Comparison of ENCODE assay signal across 21 cellular contexts in genomic region chr2:56224316-56224715, GRCh38. TPM values are rescaled to one million over a fixed set of nuclear protein-coding genes. Genes with fewer than 3 reads are reported as not detected.
DNase-seq lines count a peak whose midpoint lies in the region; ATAC-seq and TF ChIP-seq lines count a peak whose summit lies in the region.
"Had no signal": no experiment of that assay in that cellular context is flagged by ENCODE, and none has a peak within 500 bp of the region (broad histone marks: within the 10 kb centered on the region; RNA-seq: fewer than 3 reads in every experiment).

No MANE protein-coding gene starts in this region.

- 57% methylated on average over 1 of the region's 1 CpG for WGBS in SK-N-SH (ENCODE audit: low lambda C conversion rate)

- no peak for TF ChIP-seq CTCF in SK-N-SH (IDR thresholded peaks at IDR 0.05)

- H3F3A ChIP-seq in SK-N-SH (replicated peaks; ENCODE audit: insufficient read depth): peaks cover 51% of the 10 kb centered on the region

- no peak overlapping the region for H2AFZ ChIP-seq in SK-N-SH (ENCODE audit: low read depth)
- H2AFZ ChIP-seq: GM23248, PC-9 had no signal

- H3K9ac ChIP-seq in SK-N-SH (no peak overlapping the region), skeletal muscle satellite cell (ENCODE audit: low read depth, low read length) (no peak overlapping the region)
- H3K9ac ChIP-seq: GM23248 had no signal

- peaks cover 81% of the 10 kb centered on the region for H4K20me1 ChIP-seq in SK-N-SH (ENCODE audit: insufficient read depth)

- H3K4me2 ChIP-seq in SK-N-SH: peak overlapping the region; percentile 48
- peak overlapping the region; percentile 61 for H3K4me2 ChIP-seq in skeletal muscle satellite cell (ENCODE audit: low read length)
- H3K4me2 ChIP-seq: PC-9 had no signal

- CTCF ChIA-PET in SK-N-SH (lab: Yijun Ruan, JAX): no interaction called here

- ATAC-seq in SK-N-SH treated with all-trans-retinoic acid at 6 μM for 48 hours (no peak; the same call in 2 of the 3 replicates), GM21723 (IDR thresholded peaks at IDR 0.05; ENCODE audit: unreplicated experiment) (no peak)
- ATAC-seq: GM12878 had no signal

- TF ChIP-seq RAD21 in SK-N-SH (IDR thresholded peaks at IDR 0.05; ENCODE audit: low read length): no peak

- H3K9me2 ChIP-seq in SK-N-SH: no peaks in the 10 kb centered on the region

- TF ChIP-seq EP300 in SK-N-SH (IDR thresholded peaks at IDR 0.05; ENCODE audit: borderline replicate concordance in 1 of 2, low read depth in 1 of 2, low read length in 1 of 2): no peak

- peak overlapping the region in 1 of 2 experiments; percentile 61; a peak in 2 of 4 replicates for H3K27ac ChIP-seq in SK-N-SH (ENCODE audit: low read depth in 2 of 2, low read length in 1 of 2)
- H3K27ac ChIP-seq: GM23248, PC-9, RWPE1 had no signal

- H3K36me3 ChIP-seq in SK-N-SH (replicated peaks in 1 of 2; ENCODE audit: control insufficient read depth in 1 of 2, insufficient read depth in 2 of 2, low read length in 1 of 2) (peaks cover 2 to 29% of the 10 kb centered on the region in 2 experiments), skeletal muscle satellite cell (ENCODE audit: insufficient read depth, low read length) (peaks cover 4% of the 10 kb centered on the region)
- H3K36me3 ChIP-seq: HAP-1 had no signal

- H3K79me2 ChIP-seq in SK-N-SH (ENCODE audit: insufficient read depth): peaks cover 100% of the 10 kb centered on the region

- DNase-seq in SK-N-SH (no peak), HS-5 (ENCODE audit: low read depth) (peak; percentile 61), fibroblast of gingiva (ENCODE audit: low read depth) (peak; percentile 6), LoVo (ENCODE audit: low spot score) (no peak), DMS79 treated with DMSO at 0.1 percent for 48 hours (lab: John Stamatoyannopoulos, UW) (no peak)
- DNase-seq: C1 segment of cervical spinal cord; CD8-positive, alpha-beta memory T cell; GF-D8; GM23248; MV-4-11; NCI-H187 treated with DMSO at 0.1 percent for 48 hours; NCI-H446 treated with DMSO at 0.1 percent for 48 hours; NCI-H774; PC-9; SIG-M5 had no signal

- H3K9me3 ChIP-seq in SK-N-SH: no peaks in the 10 kb centered on the region
- no peaks in the 10 kb centered on the region for H3K9me3 ChIP-seq in skeletal muscle satellite cell (replicated peaks; ENCODE audit: low read length)
- H3K9me3 ChIP-seq: HAP-1 had no signal

- POLR2A ChIA-PET in SK-N-SH (lab: Yijun Ruan, JAX): no interaction called here

- peaks cover 0 to 7% of the 10 kb centered on the region in 2 experiments; a peak in 2 of 4 replicates for H3K4me1 ChIP-seq in SK-N-SH (ENCODE audit: control insufficient read depth in 1 of 2, insufficient read depth in 2 of 2, low read depth in 1 of 2, low read length in 1 of 2)
- peaks cover 51% of the 10 kb centered on the region for H3K4me1 ChIP-seq in skeletal muscle satellite cell (ENCODE audit: control insufficient read depth, insufficient read depth, low read length)
- H3K4me1 ChIP-seq: HAP-1 had no signal

- H3K27me3 ChIP-seq in SK-N-SH (ENCODE audit: insufficient read depth) (no peaks in the 10 kb centered on the region), skeletal muscle satellite cell (ENCODE audit: control insufficient read depth, insufficient read depth, low read length) (no peaks in the 10 kb centered on the region)

- H3K4me3 ChIP-seq in SK-N-SH (ENCODE audit: low read depth in 2 of 2, low read length in 1 of 2) (0 out of 4 replicates have a peak overlapping the region, but pooled peaks of 1 of the 2 experiments have one; percentile 3), skeletal muscle satellite cell (ENCODE audit: low read length) (no peak overlapping the region)
- H3K4me3 ChIP-seq: GM12878, GM23248, HAP-1, PC-9 had no signal

TF ChIP-seq in SK-N-SH, 30 proteins besides CTCF, POLR2A, EP300 and RAD21:
- no peak for TF ChIP-seq RFX5 (IDR thresholded peaks at IDR 0.05; ENCODE audit: low read length)
- no peak for TF ChIP-seq NFIC (IDR thresholded peaks at IDR 0.05; ENCODE audit: borderline replicate concordance)
- peak; percentile 69 for TF ChIP-seq TCF12 (IDR thresholded peaks at IDR 0.05)
- TF ChIP-seq PBX3 (IDR thresholded peaks at IDR 0.05): 0 out of 2 replicates have a peak, but pooled peaks have one; percentile 9

TF ChIP-seq in SK-N-SH treated with all-trans-retinoic acid at 6 μM for 48 hours, 23 proteins besides CTCF, POLR2A, EP300 and RAD21:
- no peak for TF ChIP-seq RARB (CRISPR knock-in tag; IDR thresholded peaks at IDR 0.05)
- no peak for TF ChIP-seq BACH2 (CRISPR knock-in tag; IDR thresholded peaks at IDR 0.05; ENCODE audit: borderline replicate concordance)
- TF ChIP-seq OSR1 (CRISPR knock-in tag; IDR thresholded peaks at IDR 0.05): no peak
- no peak for TF ChIP-seq ZFP3 (CRISPR knock-in tag; IDR thresholded peaks at IDR 0.05)
- no peak for TF ChIP-seq POU6F1 (CRISPR knock-in tag; IDR thresholded peaks at IDR 0.05; ENCODE audit: borderline replicate concordance, low read depth)
- TF ChIP-seq ESRRG (CRISPR knock-in tag; IDR thresholded peaks at IDR 0.05): no peak
- no peak for TF ChIP-seq CREB5 (CRISPR knock-in tag; IDR thresholded peaks at IDR 0.05; ENCODE audit: low read depth)
- no peak for TF ChIP-seq CSDC2 (CRISPR knock-in tag; IDR thresholded peaks at IDR 0.05)
- no peak for TF ChIP-seq ZNF8 (CRISPR knock-in tag; IDR thresholded peaks at IDR 0.05)
- TF ChIP-seq TCF4 (CRISPR knock-in tag; IDR thresholded peaks at IDR 0.05; ENCODE audit: borderline replicate concordance): no peak
- TF ChIP-seq ZC3H10 (CRISPR knock-in tag; IDR thresholded peaks at IDR 0.05): no peak
- TF ChIP-seq ZNF565 (CRISPR knock-in tag; conservative IDR thresholded peaks at IDR 0.05; ENCODE audit: low read depth): no peak
- no peak for TF ChIP-seq CSRNP3 (CRISPR knock-in tag; IDR thresholded peaks at IDR 0.05)
- TF ChIP-seq GLIS3 (CRISPR knock-in tag; IDR thresholded peaks at IDR 0.05): no peak
- TF ChIP-seq PPARA (CRISPR knock-in tag; IDR thresholded peaks at IDR 0.05; ENCODE audit: borderline replicate concordance): no peak

RNA-seq across cellular contexts. Expression of gene CCDC85A, which starts 40.5 kb away (rescaled TPM):
- polyA plus RNA-seq in SK-N-SH (2012; rRNA removed): 48.7 and 49.9 TPM in 2 replicates
- 36.6 and 44.8 TPM in 2 replicates for polyA plus RNA-seq in SK-N-SH (2012; cell fraction: cytosol; rRNA removed)
- polyA plus RNA-seq in SK-N-SH (2012; cell fraction: nucleus; rRNA removed): 23.7 and 33.6 TPM in 2 replicates
- total RNA-seq in skeletal muscle satellite cell (2012; rRNA removed): 0.76 and 2.0 TPM in 2 replicates
- total RNA-seq: CD8-positive, alpha-beta memory T cell; GM12878; PC-9 had no signal
- polyA plus RNA-seq: CD8-positive, alpha-beta memory T cell had no signal

Comparison
In these comparisons a context has a peak if more than half of its experiments do, and no peak if none do; other contexts are left out.
1. DNase-seq: peak in HS-5 (single experiment) and fibroblast of gingiva (single experiment); none in SK-N-SH (single experiment), LoVo (single experiment) and DMS79 treated with DMSO at 0.1 percent for 48 hours (single experiment).